In the genomic region with DNA sequence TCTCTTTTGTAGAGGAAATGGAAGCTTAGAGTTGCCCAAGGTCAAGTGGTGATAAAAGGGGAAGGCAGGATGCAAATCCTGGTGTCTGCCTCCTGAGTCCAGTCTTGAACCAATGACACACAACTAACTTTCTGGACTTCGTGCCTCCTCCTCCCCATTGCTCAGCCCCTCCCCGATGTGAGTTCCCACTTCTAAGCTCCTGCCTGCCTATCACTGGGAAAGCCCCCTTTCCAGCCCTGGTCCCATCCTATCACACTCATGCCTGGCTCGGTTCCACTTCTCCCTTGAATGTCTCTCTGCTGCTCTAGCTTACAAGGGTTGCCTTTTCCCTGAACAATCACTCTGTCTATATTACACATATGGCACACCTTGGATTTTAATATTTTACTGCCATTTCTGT, we compare ENCODE assay signal across 23 cellular contexts. TPM values are rescaled to one million over a fixed set of nuclear protein-coding genes. Genes with fewer than 3 reads are reported as not detected.
DNase-seq lines count a peak whose midpoint lies in the region; TF ChIP-seq lines count a peak whose summit lies in the region.
"Had no signal": no experiment of that assay in that cellular context is flagged by ENCODE, and none has a peak within 500 bp of the region (broad histone marks: within the 10 kb centered on the region; RNA-seq: fewer than 3 reads in every experiment).

No MANE protein-coding gene starts in this region.

- no peak overlapping the region for H3K4me2 ChIP-seq in H9 (ENCODE audit: insufficient read depth, insufficient read length, low read length)
- H3K4me2 ChIP-seq in trophoblast cell (ENCODE audit: low read length), result no peak overlapping the region
- H3K4me2 ChIP-seq: GM23338, SK-N-SH had no signal

- DNase-seq in NCI-H82 (lab: John Stamatoyannopoulos, UW), result peak; percentile 6
- DNase-seq in NCI-H82 treated with DMSO at 0.1 percent for 48 hours (lab: John Stamatoyannopoulos, UW; ENCODE audit: unreplicated experiment), result no peak
- DNase-seq in H9, result peak; percentile 20
- DNase-seq in trophoblast cell, result no peak
- no peak for DNase-seq in activated naive CD4-positive, alpha-beta T cell treated with Interleukin-2 at 50 U/mL for 16 hours
- no peak for DNase-seq in erythroblast (lab: John Stamatoyannopoulos, UW)
- DNase-seq: 8988T, ACHN, BE2C, Calu3, DMS79 treated with DMSO at 0.1 percent for 48 hours, GF-D8, HCEC 1CT, Kasumi-1, NCI-H2029, NCI-H446, NCI-H524 treated with DMSO at 0.1 percent for 48 hours, NCI-H774, SIG-M5, SK-N-SH had no signal

- H3K27ac ChIP-seq in H9 (ENCODE audit: insufficient read length, low read depth, low read length) (no peak overlapping the region), trophoblast cell (ENCODE audit: low read depth, low read length) (no peak overlapping the region)

- H3K36me3 Mint-ChIP-seq in H9 (ENCODE audit: insufficient read depth in 1 of 3, low read depth in 3 of 3), result no peaks in the 10 kb centered on the region
- H3K36me3 Mint-ChIP-seq in dendritic cell treated with granulocyte-macrophage colony-stimulating factor and Interleukin-4, amounts not matched to agents 40 ng/mL and 50 ng/mL, for 4 days (ENCODE audit: low read depth), result no peaks in the 10 kb centered on the region
- H3K36me3 Mint-ChIP-seq: CD14-positive monocyte had no signal

- TF ChIP-seq CTCF in H9 (conservative IDR thresholded peaks at IDR 0.05), result no peak

- no peak overlapping the region for H3K9ac ChIP-seq in H9 (ENCODE audit: extremely low read depth, insufficient read length, low read length)
- no peak overlapping the region for H3K9ac ChIP-seq in trophoblast cell (ENCODE audit: low read length)
- H3K9ac ChIP-seq: SK-N-SH had no signal

- H4K20me1 ChIP-seq in H9 (ENCODE audit: control insufficient read depth, insufficient read depth, insufficient read length), result no peaks in the 10 kb centered on the region

- no peak overlapping the region for H3K56ac ChIP-seq in H9 (ENCODE audit: insufficient read length, low read depth, low read length)

- H2BK20ac ChIP-seq in H9 (ENCODE audit: low read depth, low read length, poor library complexity, severe bottlenecking), result no peak overlapping the region

- no CpG with 5 or more reads among the region's 3 CpGs for WGBS in H9 (ENCODE audit: extremely low coverage, insufficient read length, low lambda C conversion rate)
- no CpG with 5 or more reads among the region's 3 CpGs for WGBS in trophoblast cell (ENCODE audit: extremely low coverage, insufficient coverage, insufficient read length)

- no peak overlapping the region for H2AK5ac ChIP-seq in H9 (ENCODE audit: insufficient read length, low read length)
- H2AK5ac ChIP-seq in trophoblast cell (ENCODE audit: low read length), result peak overlapping the region; percentile 7

- no peaks in the 10 kb centered on the region for H3K9me3 Mint-ChIP-seq in H9
- no peaks in the 10 kb centered on the region for H3K9me3 Mint-ChIP-seq in dendritic cell treated with granulocyte-macrophage colony-stimulating factor and Interleukin-4, amounts not matched to agents 40 ng/mL and 50 ng/mL, for 4 days
- H3K9me3 Mint-ChIP-seq: GM23338 had no signal

- TF ChIP-seq POLR2A in erythroblast (IDR thresholded peaks at IDR 0.05; ENCODE audit: low read length), result no peak

- H3K14ac ChIP-seq in H9 (ENCODE audit: insufficient read depth, low read length) (no peak overlapping the region), trophoblast cell (ENCODE audit: low read length) (no peak overlapping the region)

- no peak overlapping the region; a peak in 1 of 7 replicates for H3K27ac Mint-ChIP-seq in H9
- H3K27ac Mint-ChIP-seq in dendritic cell treated with granulocyte-macrophage colony-stimulating factor and Interleukin-4, amounts not matched to agents 40 ng/mL and 50 ng/mL, for 4 days, result peak overlapping the region; percentile 56
- H3K27ac Mint-ChIP-seq: CD14-positive monocyte, GM23338 had no signal

- no peaks in the 10 kb centered on the region for H3K23me2 ChIP-seq in H9 (ENCODE audit: insufficient read length, low read depth, low read length, poor library complexity, severe bottlenecking)

- no peak overlapping the region for H3K4me3 ChIP-seq in trophoblast cell (ENCODE audit: low read depth, low read length)
- H3K4me3 ChIP-seq: GM23338 had no signal

- H3T11ph ChIP-seq in H9 (ENCODE audit: low read length), result no peak overlapping the region

- no peaks in the 10 kb centered on the region for H3K27me3 ChIP-seq in H9 (ENCODE audit: insufficient read depth, low read length)
- H3K27me3 ChIP-seq in trophoblast cell (ENCODE audit: insufficient read depth, low read length), result no peaks in the 10 kb centered on the region
- H3K27me3 ChIP-seq: BE2C had no signal

- H3K23ac ChIP-seq in H9 (ENCODE audit: insufficient read length, low read depth, low read length) (no peak overlapping the region), trophoblast cell (ENCODE audit: low read length) (no peak overlapping the region)

- no peak overlapping the region for H4K12ac ChIP-seq in trophoblast cell (ENCODE audit: low read depth, low read length)

- peaks cover 18% of the 10 kb centered on the region for H3K27me3 Mint-ChIP-seq in H9 (ENCODE audit: low read depth)
- peaks cover 7% of the 10 kb centered on the region for H3K27me3 Mint-ChIP-seq in dendritic cell treated with granulocyte-macrophage colony-stimulating factor and Interleukin-4, amounts not matched to agents 40 ng/mL and 50 ng/mL, for 4 days

- H3K4ac ChIP-seq in H9 (ENCODE audit: low read depth, low read length), result no peak overlapping the region
- H3K4ac ChIP-seq in trophoblast cell (ENCODE audit: low read depth, low read length), result no peak overlapping the region

- H3K4me1 ChIP-seq in H9 (ENCODE audit: insufficient read depth, low read length), result no peaks in the 10 kb centered on the region
- H3K4me1 ChIP-seq in trophoblast cell (ENCODE audit: control insufficient read depth in 1 of 2, insufficient read depth in 2 of 2, low read length in 2 of 2), result peaks cover 2% of the 10 kb centered on the region in 2 experiments
- H3K4me1 ChIP-seq: BE2C had no signal

- H3K18ac ChIP-seq in H9 (ENCODE audit: insufficient read length, low read depth, low read length) (no peak overlapping the region), trophoblast cell (ENCODE audit: low read length) (no peak overlapping the region)

- intact Hi-C loops in dendritic cell treated with granulocyte-macrophage colony-stimulating factor and Interleukin-4, amounts not matched to agents 40 ng/mL and 50 ng/mL, for 4 days (cut with micrococcal nuclease), result no loop called here

- H2BK15ac ChIP-seq in H9 (ENCODE audit: low read depth, low read length), result no peak overlapping the region

- no peaks in the 10 kb centered on the region for H3K36me3 ChIP-seq in trophoblast cell (ENCODE audit: control insufficient read depth in 1 of 2, insufficient read depth in 2 of 2, low read length in 2 of 2)
- H3K36me3 ChIP-seq: BE2C had no signal

- no peak overlapping the region for H4K8ac ChIP-seq in H9 (replicated peaks; ENCODE audit: insufficient read length, low read depth, low read length)
- no peak overlapping the region for H4K8ac ChIP-seq in trophoblast cell (ENCODE audit: low read depth, low read length)

- H3K79me2 ChIP-seq in H9 (ENCODE audit: insufficient read depth, low read length) (no peaks in the 10 kb centered on the region), trophoblast cell (ENCODE audit: control insufficient read depth, insufficient read depth, low read length, poor library complexity) (no peaks in the 10 kb centered on the region)

- no peak overlapping the region for H2AFZ ChIP-seq in H9 (ENCODE audit: low read length)
- no peak overlapping the region for H2AFZ ChIP-seq in trophoblast cell (ENCODE audit: insufficient read depth, low read length, poor library complexity)
- H2AFZ ChIP-seq: GM23338 had no signal

- no peaks in the 10 kb centered on the region for H3K79me1 ChIP-seq in H9 (ENCODE audit: insufficient read depth, low read depth, low read length, poor library complexity, severe bottlenecking)
- H3K79me1 ChIP-seq in trophoblast cell (ENCODE audit: low read length), result peaks cover 2% of the 10 kb centered on the region

- H2BK12ac ChIP-seq in H9 (ENCODE audit: insufficient read length, low read depth, low read length), result no peak overlapping the region
- peak overlapping the region; percentile 10 for H2BK12ac ChIP-seq in trophoblast cell (ENCODE audit: low read length)

- H2BK5ac ChIP-seq in H9 (ENCODE audit: insufficient read length, low read length), result no peak overlapping the region
- no peak overlapping the region for H2BK5ac ChIP-seq in trophoblast cell (ENCODE audit: low read depth, low read length, poor library complexity)

- H3K4me3 Mint-ChIP-seq in H9, result no peak overlapping the region
- no peak overlapping the region for H3K4me3 Mint-ChIP-seq in dendritic cell treated with granulocyte-macrophage colony-stimulating factor and Interleukin-4, amounts not matched to agents 40 ng/mL and 50 ng/mL, for 4 days
- H3K4me3 Mint-ChIP-seq: CD14-positive monocyte, GM23338 had no signal

- peaks cover 9 to 13% of the 10 kb centered on the region in 2 experiments for H3K4me1 Mint-ChIP-seq in H9
- peaks cover 12% of the 10 kb centered on the region for H3K4me1 Mint-ChIP-seq in dendritic cell treated with granulocyte-macrophage colony-stimulating factor and Interleukin-4, amounts not matched to agents 40 ng/mL and 50 ng/mL, for 4 days (ENCODE audit: low read depth)

- H3K9me3 ChIP-seq in H9 (ENCODE audit: control insufficient read depth, low read depth, low read length) (no peaks in the 10 kb centered on the region), trophoblast cell (ENCODE audit: insufficient read depth, low read depth, low read length) (no peaks in the 10 kb centered on the region)
- H3K9me3 ChIP-seq: BE2C, SK-N-SH had no signal

- H2BK120ac ChIP-seq in H9 (ENCODE audit: low read depth, low read length, poor library complexity, severe bottlenecking) (no peak overlapping the region), trophoblast cell (ENCODE audit: insufficient read depth, low read length, poor library complexity) (no peak overlapping the region)

- H4K91ac ChIP-seq in H9 (ENCODE audit: insufficient read length, low read depth, low read length), result no peak overlapping the region
- no peak overlapping the region for H4K91ac ChIP-seq in trophoblast cell (ENCODE audit: low read depth, low read length)

- H4K5ac ChIP-seq in H9 (ENCODE audit: insufficient read length, low read depth, low read length), result no peak overlapping the region

RNA-seq across cellular contexts. Expression of a gene that starts 6.9 kb away (rescaled TPM):
- 14.4 and 15.8 TPM in 2 replicates for total RNA-seq in H9 (2021)
- polyA plus RNA-seq in trophoblast cell (2013), result 19.3 and 22.5 TPM in 2 replicates

Comparison
In these comparisons a context has a peak if more than half of its experiments do, and no peak if none do; other contexts are left out.
1. DNase-seq: peak in NCI-H82 (single experiment) and H9 (single experiment); none in NCI-H82 treated with DMSO at 0.1 percent for 48 hours (single experiment), trophoblast cell (0 of 2), activated naive CD4-positive, alpha-beta T cell treated with Interleukin-2 at 50 U/mL for 16 hours (single experiment) and erythroblast (0 of 2).